8 cellular contexts compared by ENCODE assay signal in the genomic region with DNA sequence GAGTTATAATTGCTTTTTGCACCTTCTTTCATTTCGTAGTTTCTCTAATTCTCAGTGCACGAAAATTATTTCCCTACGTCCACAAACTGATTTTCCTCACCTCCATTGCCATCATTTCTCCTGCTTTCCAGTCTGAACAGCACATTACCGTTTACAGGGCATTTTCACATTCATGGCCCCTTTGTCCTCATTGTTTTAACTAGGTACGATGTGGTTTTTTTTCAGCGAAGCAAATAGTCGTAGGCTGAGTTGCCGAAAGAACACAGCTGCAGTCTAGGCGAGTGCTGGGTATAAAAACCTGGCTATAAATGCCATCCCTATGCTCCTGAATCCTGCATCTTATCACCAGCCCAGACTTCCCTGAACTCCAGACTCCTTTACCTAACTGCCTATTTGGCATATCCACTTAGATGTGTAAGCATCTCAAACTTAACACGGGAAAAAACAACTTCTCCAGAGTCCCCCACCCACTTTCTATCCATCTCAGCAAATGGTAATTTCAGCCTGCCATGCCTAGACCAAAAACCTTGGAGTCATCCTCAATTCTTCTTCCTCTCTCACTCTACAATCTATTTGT. TPM values are rescaled to one million over a fixed set of nuclear protein-coding genes. Genes with fewer than 3 reads are reported as not detected.
A peak's percentile ranks its signal among the peaks of the same experiment; 100 is the strongest.
DNase-seq lines count a peak whose midpoint lies in the region; ATAC-seq lines count a peak whose summit lies in the region.

No MANE protein-coding gene starts in this region.

- peak overlapping the region; percentile 68 to 83 (median 74) for H3K4me3 ChIP-seq in BLaER1 treated with 17β-estradiol and CSF1 and Interleukin-3, amounts not matched to agents 10 nM and 100 nM
- peak overlapping the region; percentile 98 for H3K4me3 ChIP-seq in naive thymus-derived CD4-positive, alpha-beta T cell (ENCODE audit: low read length)

- no peaks in the 10 kb centered on the region for H3K27me3 ChIP-seq in BLaER1 treated with 17β-estradiol and CSF1 and Interleukin-3, amounts not matched to agents 10 nM and 100 nM
- no peaks in the 10 kb centered on the region for H3K27me3 ChIP-seq in naive thymus-derived CD4-positive, alpha-beta T cell (ENCODE audit: control insufficient read depth in 2 of 2, insufficient read depth in 2 of 2, low read length in 2 of 2)

- H3K27me3 Mint-ChIP-seq in naive thymus-derived CD4-positive, alpha-beta T cell: peaks cover 0 to 3% (median 0%) of the 10 kb centered on the region in 5 donors

- H3K4me1 Mint-ChIP-seq in naive thymus-derived CD4-positive, alpha-beta T cell: peaks cover 30 to 62% (median 51%) of the 10 kb centered on the region in 7 donors

- POLR2A ChIA-PET in naive thymus-derived CD4-positive, alpha-beta T cell (lab: Charles Lee): interaction anchor here (0.6 to 1.8 kb wide), 4 partner anchors 17 to 1329 kb away, joined by 3 to 6 read pairs (median 4); partner anchors contain the start of gene FAM98B

- peaks cover 0 to 3% (median 0%) of the 10 kb centered on the region in 5 donors for H3K36me3 Mint-ChIP-seq in naive thymus-derived CD4-positive, alpha-beta T cell

- peak overlapping the region; percentile 74 to 97 (median 90) for H3K4me3 Mint-ChIP-seq in naive thymus-derived CD4-positive, alpha-beta T cell

- peak overlapping the region; percentile 75 to 88 (median 82) for H3K9ac ChIP-seq in BLaER1 treated with 17β-estradiol and CSF1 and Interleukin-3, amounts not matched to agents 10 nM and 100 nM

- CTCF ChIA-PET in naive thymus-derived CD4-positive, alpha-beta T cell (lab: Charles Lee): interaction anchor here (1.0 kb wide), 1 partner anchor 10 kb away, joined by 4 read pairs; no protein-coding TSS in a partner anchor

- peak overlapping the region; percentile 76 to 97 (median 90) for H3K4me2 ChIP-seq in BLaER1 treated with 17β-estradiol and CSF1 and Interleukin-3, amounts not matched to agents 10 nM and 100 nM

- intact Hi-C loops in naive thymus-derived CD4-positive, alpha-beta T cell (cut with micrococcal nuclease): loop anchor here (2.0 to 10.0 kb wide), 8 partner anchors 161 to 1329 kb away; partner anchors contain the start of genes BMF (in 1 of the 2), DNAJC17 (in 1 of the 2), FAM98B (in 1 of the 2) and INAFM2 (in 1 of the 2)

- peak overlapping the region; percentile 70 to 93 (median 90) for H3K27ac Mint-ChIP-seq in naive thymus-derived CD4-positive, alpha-beta T cell

- ATAC-seq in naive thymus-derived CD4-positive, alpha-beta T cell: no peak

- peak; percentile 39 for DNase-seq in NAMALWA (ENCODE audit: low spot score)
- DNase-seq in dermis blood vessel endothelial cell: peak; percentile 41
- peak in 2 of 9 donors; percentile 11 to 26 for DNase-seq in naive thymus-derived CD4-positive, alpha-beta T cell
- no peak for DNase-seq in midbrain (lab: John Stamatoyannopoulos, UW)
- no peak for DNase-seq in GM19238 (ENCODE audit: insufficient read length, low spot score)
- no peak for DNase-seq in H4 (ENCODE audit: low spot score)
- DNase-seq in DMS79 treated with DMSO at 0.1 percent for 48 hours (lab: John Stamatoyannopoulos, UW): no peak

- H3K9me3 ChIP-seq in BLaER1 treated with 17β-estradiol and CSF1 and Interleukin-3, amounts not matched to agents 10 nM and 100 nM (replicated peaks in 1 of 11): peaks cover 0 to 8% (median 0%) of the 10 kb centered on the region in 11 experiments; a peak in 1 of 22 replicates
- no peaks in the 10 kb centered on the region for H3K9me3 ChIP-seq in naive thymus-derived CD4-positive, alpha-beta T cell (ENCODE audit: control insufficient read depth in 2 of 3, low read length in 3 of 3)

- peaks cover 24 to 55% (median 43%) of the 10 kb centered on the region in 10 experiments for H3K4me1 ChIP-seq in BLaER1 treated with 17β-estradiol and CSF1 and Interleukin-3, amounts not matched to agents 10 nM and 100 nM
- H3K4me1 ChIP-seq in naive thymus-derived CD4-positive, alpha-beta T cell (ENCODE audit: control insufficient read depth in 2 of 2, insufficient read depth in 2 of 2, low read length in 2 of 2): peaks cover 14 to 19% of the 10 kb centered on the region in 2 donors

- H3K27ac ChIP-seq in BLaER1 treated with 17β-estradiol and CSF1 and Interleukin-3, amounts not matched to agents 10 nM and 100 nM: peak overlapping the region; percentile 55 to 86 (median 78); a peak in 21 of 22 replicates
- peak overlapping the region; percentile 80 for H3K27ac ChIP-seq in naive thymus-derived CD4-positive, alpha-beta T cell (ENCODE audit: low read depth, low read length)

- no peaks in the 10 kb centered on the region for H4K20me1 ChIP-seq in BLaER1 treated with 17β-estradiol and CSF1 and Interleukin-3, amounts not matched to agents 10 nM and 100 nM

- H3K36me3 ChIP-seq in BLaER1 treated with 17β-estradiol and CSF1 and Interleukin-3, amounts not matched to agents 10 nM and 100 nM: no peaks in the 10 kb centered on the region
- H3K36me3 ChIP-seq in naive thymus-derived CD4-positive, alpha-beta T cell (ENCODE audit: control insufficient read depth in 2 of 3, insufficient read depth in 3 of 3, low read length in 3 of 3): peaks cover 0 to 5% (median 0%) of the 10 kb centered on the region in 3 experiments

- no peaks in the 10 kb centered on the region for H3K9me3 Mint-ChIP-seq in naive thymus-derived CD4-positive, alpha-beta T cell

RNA-seq across cellular contexts. Expression of gene FSIP1, which starts 0.7 kb away (rescaled TPM):
- 0.37 and 0.85 TPM in 2 replicates for total RNA-seq in dermis blood vessel endothelial cell
- total RNA-seq in naive thymus-derived CD4-positive, alpha-beta T cell: under 1 TPM in 4 of 5 experiments, not detected in 1; 0.14 to 0.51 (median 0.35) TPM
- polyA plus RNA-seq in naive thymus-derived CD4-positive, alpha-beta T cell: under 1 TPM; 0.24 to 0.27 TPM
- 1.0 and 1.3 TPM in 2 replicates for total RNA-seq in H4 (2014; rRNA removed; shearing (Covaris generic))

Comparison
In these comparisons a context has a peak if more than half of its experiments do, and no peak if none do; other contexts are left out.
1. DNase-seq: peak in NAMALWA (single experiment) and dermis blood vessel endothelial cell (single experiment); none in midbrain (single experiment), GM19238 (single experiment), H4 (single experiment) and DMS79 treated with DMSO at 0.1 percent for 48 hours (single experiment).